In the genomic region with DNA sequence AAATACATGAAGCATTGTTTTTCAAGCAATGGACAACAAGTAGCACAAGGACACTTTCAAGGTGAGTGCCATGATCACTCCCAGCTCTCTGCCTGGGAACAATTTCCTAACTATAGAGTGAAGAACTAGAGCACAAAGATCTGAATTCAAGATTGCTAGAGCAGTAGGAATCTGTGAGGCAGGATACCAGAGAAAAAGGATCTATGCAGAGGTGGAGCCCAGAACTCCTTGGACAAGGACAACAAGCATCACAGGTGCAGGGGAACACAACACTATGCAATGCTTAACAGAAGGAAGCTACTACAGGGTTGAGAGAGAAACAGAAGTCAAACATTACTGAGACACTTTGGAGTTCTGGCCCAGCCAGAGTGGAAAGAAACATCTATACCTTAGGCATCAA, we compare ENCODE assay signal across 1 cellular context.
TF ChIP-seq lines count a peak whose summit lies in the region.

No MANE protein-coding gene starts in this region.

TF ChIP-seq in GM23338, 12 proteins besides CTCF, POLR2A, EP300 and RAD21 (continued from another document):
- TF ChIP-seq ZNF462 (CRISPR knock-in tag; IDR thresholded peaks at IDR 0.05) (no peak), NANOG (IDR thresholded peaks at IDR 0.05; ENCODE audit: borderline replicate concordance) (no peak)
